In genomic region chr9:133874061-133874638, GRCh38 we compare ENCODE assay signal across 11 cellular contexts.
DNase-seq lines count a peak whose midpoint lies in the region; ATAC-seq and TF ChIP-seq lines count a peak whose summit lies in the region.
"Had no signal": no experiment of that assay in that cellular context is flagged by ENCODE, and none has a peak within 500 bp of the region (broad histone marks: within the 10 kb centered on the region; RNA-seq: fewer than 3 reads in every experiment).

No MANE protein-coding gene starts in this region.

- no peaks in the 10 kb centered on the region for H3K36me3 ChIP-seq in skeletal muscle satellite cell (ENCODE audit: insufficient read depth, low read length)

- peaks cover 21% of the 10 kb centered on the region for H3K4me1 ChIP-seq in skeletal muscle satellite cell (ENCODE audit: control insufficient read depth, insufficient read depth, low read length)

- no peaks in the 10 kb centered on the region for H3K27me3 ChIP-seq in skeletal muscle satellite cell (ENCODE audit: control insufficient read depth, insufficient read depth, low read length)

- H3K4me2 ChIP-seq in skeletal muscle satellite cell (ENCODE audit: low read length): peak overlapping the region; percentile 60
- H3K4me2 ChIP-seq: KMS-11 had no signal

- peak overlapping the region; percentile 68 for H3K9ac ChIP-seq in skeletal muscle satellite cell (ENCODE audit: low read depth, low read length)
- H3K9ac ChIP-seq: KMS-11 had no signal

- peak; percentile 20 for DNase-seq in HCEC 1CT
- DNase-seq in RPMI7951 (ENCODE audit: low read depth): peak; percentile 97
- DNase-seq in fibroblast of the aortic adventitia (ENCODE audit: low read depth): peak; percentile 27
- DNase-seq in medulla oblongata (ENCODE audit: extremely low spot score): no peak
- DNase-seq in pons (ENCODE audit: low spot score): no peak
- DNase-seq: activated naive CD4-positive, alpha-beta T cell; GOT3; naive thymus-derived CD8-positive, alpha-beta T cell had no signal

- ATAC-seq in HG02840 (IDR thresholded peaks at IDR 0.05; ENCODE audit: low FRiP score, unreplicated experiment): no peak
- ATAC-seq: naive thymus-derived CD8-positive, alpha-beta T cell had no signal

- no peaks in the 10 kb centered on the region for H3K9me3 ChIP-seq in skeletal muscle satellite cell (replicated peaks; ENCODE audit: low read length)

- TF ChIP-seq CTCF in fibroblast of the aortic adventitia (IDR thresholded peaks at IDR 0.05; ENCODE audit: insufficient read depth, low read length): no peak

- H3K4me3 ChIP-seq in fibroblast of the aortic adventitia (ENCODE audit: low read depth, low read length): no peak overlapping the region
- H3K4me3 ChIP-seq in skeletal muscle satellite cell (ENCODE audit: low read length): no peak overlapping the region

Comparison
In these comparisons a context has a peak if more than half of its experiments do, and no peak if none do; other contexts are left out.
1. DNase-seq: peak in HCEC 1CT (single experiment), RPMI7951 (single experiment) and fibroblast of the aortic adventitia (single experiment); none in medulla oblongata (single experiment) and pons (single experiment).